In genomic region chr11:45334410-45334809, GRCh38 we compare ENCODE assay signal across 14 cellular contexts. TPM values are rescaled to one million over a fixed set of nuclear protein-coding genes. Genes with fewer than 3 reads are reported as not detected.
DNase-seq lines count a peak whose midpoint lies in the region; ATAC-seq and TF ChIP-seq lines count a peak whose summit lies in the region.
"Had no signal": no experiment of that assay in that cellular context is flagged by ENCODE, and none has a peak within 500 bp of the region (broad histone marks: within the 10 kb centered on the region; RNA-seq: fewer than 3 reads in every experiment).

No MANE protein-coding gene starts in this region.

- POLR2A ChIA-PET in activated CD4-positive, alpha-beta T cell treated with anti-CD3 and anti-CD28 coated beads, Interleukin-2, amount 10 ng/mL, durations not matched to agents 7 days and 5 days (lab: Charles Lee): no interaction called here

- WGBS in esophagus muscularis mucosa: 91% methylated on average over 10 of the region's 10 CpGs
- 92 to 93% methylated on average over 9 of the region's 10 CpGs for WGBS in gastroesophageal sphincter (ENCODE audit: low coverage in 1 of 2), 2 donors

- intact Hi-C loops in esophagus muscularis mucosa (cut with DNase I): loop anchor here (5.0 kb wide), 2 partner anchors 42 to 397 kb away; no protein-coding TSS in a partner anchor
- intact Hi-C loops in vagina (cut with DNase I): loop anchor here (5.0 to 10.0 kb wide), 2 partner anchors 227 to 390 kb away; no protein-coding TSS in a partner anchor

- H3K36me3 Mint-ChIP-seq in activated CD4-positive, alpha-beta T cell treated with anti-CD3 and anti-CD28 coated beads, Interleukin-2, amount 10 ng/mL, durations not matched to agents 7 days and 5 days (ENCODE audit: low read depth): no peaks in the 10 kb centered on the region
- H3K36me3 Mint-ChIP-seq in neural crest cell (ENCODE audit: low read depth): no peaks in the 10 kb centered on the region
- no peaks in the 10 kb centered on the region for H3K36me3 Mint-ChIP-seq in T-helper 2 cell treated with Interferon-gamma antibody and Interleukin-4, amounts not matched to agents 5 μg/mL and 100 μg/mL, for 36 hours (ENCODE audit: low read depth)

- H3K9me3 ChIP-seq in esophagus muscularis mucosa (no peaks in the 10 kb centered on the region), vagina (no peaks in the 10 kb centered on the region), gastroesophageal sphincter (no peaks in the 10 kb centered on the region)
- H3K9me3 ChIP-seq: A549, Caco-2 had no signal

- no peak for TF ChIP-seq CTCF in esophagus muscularis mucosa (IDR thresholded peaks at IDR 0.05)
- no peak for TF ChIP-seq CTCF in neural crest cell (conservative IDR thresholded peaks at IDR 0.05)
- no peak for TF ChIP-seq CTCF in vagina (IDR thresholded peaks at IDR 0.05)
- no peak for TF ChIP-seq CTCF in gastroesophageal sphincter (IDR thresholded peaks at IDR 0.05)

- DNase-seq in activated CD4-positive, alpha-beta T cell treated with anti-CD3 and anti-CD28 coated beads, Interleukin-2, amount 10 ng/mL, durations not matched to agents 7 days and 5 days: no peak
- no peak for DNase-seq in activated CD4-positive, alpha-beta T cell treated with anti-CD3 and anti-CD28 coated beads for 48 hours
- DNase-seq in esophagus muscularis mucosa (ENCODE audit: extremely low spot score): peak; percentile 77
- no peak for DNase-seq in neural crest cell (ENCODE audit: low read depth, low spot score)
- peak; percentile 25 to 65 for DNase-seq in vagina (ENCODE audit: extremely low spot score in 2 of 2)
- DNase-seq in T-helper 2 cell treated with Interferon-gamma antibody and Interleukin-4, amounts not matched to agents 5 μg/mL and 100 μg/mL, for 36 hours (ENCODE audit: low spot score): no peak
- DNase-seq: Caco-2; CD4-positive, alpha-beta T cell; GDM1 had no signal

- CTCF ChIA-PET in activated CD4-positive, alpha-beta T cell treated with anti-CD3 and anti-CD28 coated beads, Interleukin-2, amount 10 ng/mL, durations not matched to agents 7 days and 5 days (lab: Charles Lee): interaction anchor here (1.7 kb wide), 1 partner anchor 389 kb away, joined by 4 read pairs; no protein-coding TSS in a partner anchor

- H3K4me3 ChIP-seq in esophagus muscularis mucosa (no peak overlapping the region), vagina (no peak overlapping the region), gastroesophageal sphincter (no peak overlapping the region)
- H3K4me3 ChIP-seq: A549, GM23248 had no signal

- TF ChIP-seq EP300 in esophagus muscularis mucosa (IDR thresholded peaks at IDR 0.05) (no peak), gastroesophageal sphincter (IDR thresholded peaks at IDR 0.05) (no peak)

- peaks cover 4% of the 10 kb centered on the region for H3K27me3 Mint-ChIP-seq in activated CD4-positive, alpha-beta T cell treated with anti-CD3 and anti-CD28 coated beads, Interleukin-2, amount 10 ng/mL, durations not matched to agents 7 days and 5 days
- H3K27me3 Mint-ChIP-seq in neural crest cell (ENCODE audit: low read depth): peaks cover 6% of the 10 kb centered on the region
- H3K27me3 Mint-ChIP-seq in T-helper 2 cell treated with Interferon-gamma antibody and Interleukin-4, amounts not matched to agents 5 μg/mL and 100 μg/mL, for 36 hours (ENCODE audit: low read depth): peaks cover 7% of the 10 kb centered on the region

- H3K4me1 Mint-ChIP-seq in activated CD4-positive, alpha-beta T cell treated with anti-CD3 and anti-CD28 coated beads, Interleukin-2, amount 10 ng/mL, durations not matched to agents 7 days and 5 days: peaks cover 2% of the 10 kb centered on the region
- peaks cover 14% of the 10 kb centered on the region for H3K4me1 Mint-ChIP-seq in neural crest cell
- no peaks in the 10 kb centered on the region for H3K4me1 Mint-ChIP-seq in T-helper 2 cell treated with Interferon-gamma antibody and Interleukin-4, amounts not matched to agents 5 μg/mL and 100 μg/mL, for 36 hours (ENCODE audit: low read depth)

- H3K36me3 ChIP-seq in esophagus muscularis mucosa: no peaks in the 10 kb centered on the region
- H3K36me3 ChIP-seq in vagina: no peaks in the 10 kb centered on the region
- no peaks in the 10 kb centered on the region for H3K36me3 ChIP-seq in gastroesophageal sphincter

- no peak for ATAC-seq in gastroesophageal sphincter

- peaks cover 0 to 17% (median 0%) of the 10 kb centered on the region in 4 donors for H3K27me3 ChIP-seq in esophagus muscularis mucosa
- H3K27me3 ChIP-seq in vagina: no peaks in the 10 kb centered on the region
- peaks cover 16% of the 10 kb centered on the region for H3K27me3 ChIP-seq in gastroesophageal sphincter

- no peaks in the 10 kb centered on the region for H3K9me3 Mint-ChIP-seq in activated CD4-positive, alpha-beta T cell treated with anti-CD3 and anti-CD28 coated beads, Interleukin-2, amount 10 ng/mL, durations not matched to agents 7 days and 5 days
- no peaks in the 10 kb centered on the region for H3K9me3 Mint-ChIP-seq in neural crest cell
- H3K9me3 Mint-ChIP-seq in T-helper 2 cell treated with Interferon-gamma antibody and Interleukin-4, amounts not matched to agents 5 μg/mL and 100 μg/mL, for 36 hours: no peaks in the 10 kb centered on the region
- H3K9me3 Mint-ChIP-seq: CD4-positive, alpha-beta T cell had no signal

- TF ChIP-seq POLR2A in esophagus muscularis mucosa (IDR thresholded peaks at IDR 0.05; ENCODE audit: low read depth) (no peak), vagina (IDR thresholded peaks at IDR 0.05) (no peak), gastroesophageal sphincter (IDR thresholded peaks at IDR 0.05) (no peak)

- H3K4me3 Mint-ChIP-seq in activated CD4-positive, alpha-beta T cell treated with anti-CD3 and anti-CD28 coated beads, Interleukin-2, amount 10 ng/mL, durations not matched to agents 7 days and 5 days: no peak overlapping the region
- no peak overlapping the region for H3K4me3 Mint-ChIP-seq in neural crest cell
- no peak overlapping the region for H3K4me3 Mint-ChIP-seq in T-helper 2 cell treated with Interferon-gamma antibody and Interleukin-4, amounts not matched to agents 5 μg/mL and 100 μg/mL, for 36 hours
- H3K4me3 Mint-ChIP-seq: CD4-positive, alpha-beta T cell had no signal

- H3K4me1 ChIP-seq in esophagus muscularis mucosa (peaks cover 3 to 18% (median 15%) of the 10 kb centered on the region in 4 donors), vagina (no peaks in the 10 kb centered on the region), gastroesophageal sphincter (peaks cover 0 to 19% (median 3%) of the 10 kb centered on the region in 3 donors)
- H3K4me1 ChIP-seq: A549, Caco-2 had no signal

- H3K27ac ChIP-seq in esophagus muscularis mucosa (replicated peaks in 1 of 4) (no peak overlapping the region), vagina (no peak overlapping the region), gastroesophageal sphincter (no peak overlapping the region)
- H3K27ac ChIP-seq: 22Rv1, A549, C4-2B, GM23248 had no signal

- peak overlapping the region; percentile 13 for H3K27ac Mint-ChIP-seq in activated CD4-positive, alpha-beta T cell treated with anti-CD3 and anti-CD28 coated beads, Interleukin-2, amount 10 ng/mL, durations not matched to agents 7 days and 5 days
- H3K27ac Mint-ChIP-seq in neural crest cell (ENCODE audit: unreplicated experiment): peak overlapping the region; percentile 39
- no peak overlapping the region for H3K27ac Mint-ChIP-seq in T-helper 2 cell treated with Interferon-gamma antibody and Interleukin-4, amounts not matched to agents 5 μg/mL and 100 μg/mL, for 36 hours
- H3K27ac Mint-ChIP-seq: CD4-positive, alpha-beta T cell had no signal

RNA-seq across cellular contexts. Expression of gene SYT13, which starts 48.3 kb away (rescaled TPM):
- total RNA-seq in activated CD4-positive, alpha-beta T cell treated with anti-CD3 and anti-CD28 coated beads, Interleukin-2, amount 10 ng/mL, durations not matched to agents 7 days and 5 days: not detected
- total RNA-seq in esophagus muscularis mucosa (under 1 TPM in 3 of 4 donors, not detected in 1; 0.23 to 0.83 (median 0.42) TPM), neural crest cell (1.7 TPM in 2 replicates), vagina (1.2 TPM), gastroesophageal sphincter (1 to 10 TPM in 1 of 4 donors, under 1 TPM in 2, not detected in 1; 0.19 to 1.3 (median 0.67) TPM)
- total RNA-seq: CD4-positive, alpha-beta T cell; GM23248 had no signal

Comparison
In these comparisons a context has a peak if more than half of its experiments do, and no peak if none do; other contexts are left out.
1. DNase-seq: peak in esophagus muscularis mucosa (single experiment) and vagina (2 of 2); none in activated CD4-positive, alpha-beta T cell treated with anti-CD3 and anti-CD28 coated beads, Interleukin-2, amount 10 ng/mL, durations not matched to agents 7 days and 5 days (single experiment), activated CD4-positive, alpha-beta T cell treated with anti-CD3 and anti-CD28 coated beads for 48 hours (single experiment), neural crest cell (single experiment) and T-helper 2 cell treated with Interferon-gamma antibody and Interleukin-4, amounts not matched to agents 5 μg/mL and 100 μg/mL, for 36 hours (single experiment).